Comparison of ENCODE assay signal across 8 cellular contexts in genomic region chr4:145609494-145610427, GRCh38. TPM values are rescaled to one million over a fixed set of nuclear protein-coding genes. Genes with fewer than 3 reads are reported as not detected.
A peak's percentile ranks its signal among the peaks of the same experiment; 100 is the strongest.
DNase-seq lines count a peak whose midpoint lies in the region; ATAC-seq, FAIRE-seq and TF ChIP-seq lines count a peak whose summit lies in the region.

No MANE protein-coding gene starts in this region.

- DNase-seq in GM03348 (ENCODE audit: low spot score) (peak; percentile 65), H4 (ENCODE audit: low spot score) (peak; percentile 63), NCI-H1105 treated with DMSO at 0.1 percent for 48 hours (lab: John Stamatoyannopoulos, UW) (peak; percentile 3), bronchial epithelial cell (ENCODE audit: low read depth) (peak; percentile 76), kidney epithelial cell (ENCODE audit: low read depth) (no peak)
- DNase-seq in stimulated activated CD4-positive, alpha-beta T cell treated with anti-CD3 and anti-CD28 coated beads, TNF-alpha, amount 100 ng/mL, for 1 hour (ENCODE audit: low read depth in 3 of 3, low spot score in 1 of 3), result peak in 2 of 3 donors; percentile 31 to 62

- peak; percentile 67 for TF ChIP-seq CTCF in WI38 (IDR thresholded peaks at IDR 0.05; ENCODE audit: low read depth, low read length)
- TF ChIP-seq CTCF in bronchial epithelial cell (IDR thresholded peaks at IDR 0.05; ENCODE audit: insufficient read depth, low read length, severe bottlenecking), result peak; percentile 56
- TF ChIP-seq CTCF in kidney epithelial cell (IDR thresholded peaks at IDR 0.05; ENCODE audit: insufficient read depth, low read length, poor library complexity, severe bottlenecking), result peak; percentile 79

- FAIRE-seq in bronchial epithelial cell (lab: Jason Lieb, UNC), result no peak

- H3K36me3 ChIP-seq in bronchial epithelial cell (ENCODE audit: control insufficient read depth, insufficient read depth, low read length) (no peaks in the 10 kb centered on the region), kidney epithelial cell (ENCODE audit: control insufficient read depth, insufficient read depth, low read length) (no peaks in the 10 kb centered on the region)

- ATAC-seq in GM21381 (IDR thresholded peaks at IDR 0.05; ENCODE audit: unreplicated experiment), result no peak

- H3K4me3 ChIP-seq in WI38 (ENCODE audit: low read depth, low read length), result no peak overlapping the region
- H3K4me3 ChIP-seq in bronchial epithelial cell (ENCODE audit: low read depth, low read length), result no peak overlapping the region
- H3K4me3 ChIP-seq in kidney epithelial cell (ENCODE audit: low read depth, low read length), result no peak overlapping the region

- no peaks in the 10 kb centered on the region for H3K27me3 ChIP-seq in bronchial epithelial cell (ENCODE audit: control insufficient read depth, insufficient read depth, low read length)
- no peaks in the 10 kb centered on the region for H3K27me3 ChIP-seq in kidney epithelial cell (ENCODE audit: control insufficient read depth, insufficient read depth, low read length)

RNA-seq across cellular contexts. Expression of gene MMAA, which starts 9.4 kb away (rescaled TPM):
- total RNA-seq in H4 (2014; rRNA removed; shearing (Covaris generic)), result 1.1 and 3.0 TPM in 2 replicates
- total RNA-seq in bronchial epithelial cell (2.6 and 4.9 TPM in 2 replicates), kidney epithelial cell (7.1 and 10.5 TPM in 2 replicates)
